In genomic region chr10:72243822-72244437, GRCh38 we compare ENCODE assay signal across 1 cellular context.
A peak's percentile ranks its signal among the peaks of the same experiment; 100 is the strongest.
TF ChIP-seq lines count a peak whose summit lies in the region.

No MANE protein-coding gene starts in this region.

TF ChIP-seq in HEK293, 187 proteins besides CTCF, POLR2A, EP300 and RAD21 (continued from another document):
- TF ChIP-seq BCL6B (tag by site-specific recombination; IDR thresholded peaks at IDR 0.05) (no peak; the same call in 1 of the 2 replicates), ZNF132 (tag by site-specific recombination; IDR thresholded peaks at IDR 0.05; ENCODE audit: borderline replicate concordance) (no peak), ZNF629 (tag by site-specific recombination; IDR thresholded peaks at IDR 0.05) (no peak), ZNF10 (tag by site-specific recombination; IDR thresholded peaks at IDR 0.05) (no peak), REPIN1 (tag by site-specific recombination; IDR thresholded peaks at IDR 0.05; ENCODE audit: low read depth) (0 out of 2 replicates have a peak, but pooled peaks have one; percentile 23), ZNF501 (tag by site-specific recombination; IDR thresholded peaks at IDR 0.05) (no peak), ZNF211 (tag by site-specific recombination; IDR thresholded peaks at IDR 0.05; ENCODE audit: low read depth) (no peak)
